In the genomic region with DNA sequence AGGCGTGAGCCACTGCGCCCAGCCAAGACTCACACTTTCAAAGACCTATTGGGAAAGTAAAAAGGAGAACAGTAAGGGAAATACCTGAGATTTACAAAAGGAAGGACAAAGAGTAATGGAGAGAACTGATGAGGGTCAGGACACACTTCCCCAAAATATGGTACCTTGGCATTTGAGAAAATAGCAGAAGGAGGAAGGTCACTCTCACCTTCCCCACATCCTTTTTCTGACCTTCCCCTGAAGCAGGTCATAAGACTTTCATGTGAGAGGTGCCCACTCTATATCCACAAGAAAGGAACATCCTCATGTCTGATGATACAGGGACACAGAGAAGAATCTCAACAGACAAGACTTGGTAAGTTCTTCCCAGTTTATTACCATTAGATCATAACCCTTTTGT, we compare ENCODE assay signal across 28 cellular contexts.
"Had no signal": no experiment of that assay in that cellular context is flagged by ENCODE, and none has a peak within 500 bp of the region (broad histone marks: within the 10 kb centered on the region; RNA-seq: fewer than 3 reads in every experiment).

No MANE protein-coding gene starts in this region.

- H3K4me3 ChIP-seq: colonic mucosa, coronary artery, dorsolateral prefrontal cortex, esophagus muscularis mucosa, esophagus squamous epithelium, gastrocnemius medialis, gastroesophageal sphincter, heart left ventricle had no signal

- FAIRE-seq: colon, endometrium, endothelial cell of umbilical vein, frontal cortex had no signal

- H3K4me3 Mint-ChIP-seq: dendritic cell treated with granulocyte-macrophage colony-stimulating factor and Interleukin-4, amounts not matched to agents 40 ng/mL and 50 ng/mL, for 4 days; effector memory CD8-positive, alpha-beta T cell; endodermal cell had no signal

- H3K27ac ChIP-seq: colonic mucosa, coronary artery, epithelial cell of prostate, esophagus muscularis mucosa, esophagus squamous epithelium, foreskin keratinocyte, gastrocnemius medialis, gastroesophageal sphincter, heart left ventricle had no signal

- DNase-seq: colonic mucosa; cortex of kidney; dermis blood vessel endothelial cell; dorsolateral prefrontal cortex; effector CD4-positive, alpha-beta T cell; effector CD8-positive, alpha-beta T cell; effector memory CD4-positive, alpha-beta T cell; effector memory CD8-positive, alpha-beta T cell; endodermal cell; erythroblast; esophagus squamous epithelium; foreskin fibroblast; foreskin keratinocyte; foreskin melanocyte; gastrocnemius medialis; glutamatergic neuron; head of caudate nucleus; heart left ventricle had no signal

- H3K36me3 ChIP-seq: colonic mucosa, esophagus squamous epithelium, gastrocnemius medialis, gastroesophageal sphincter, heart left ventricle had no signal

- H3K9me3 ChIP-seq: colonic mucosa, esophagus squamous epithelium, gastrocnemius medialis had no signal

- H3K27me3 ChIP-seq: colonic mucosa, dorsolateral prefrontal cortex, esophagus muscularis mucosa, esophagus squamous epithelium, foreskin keratinocyte, gastrocnemius medialis, gastroesophageal sphincter, heart left ventricle had no signal

- H3K4me1 ChIP-seq: colonic mucosa, esophagus muscularis mucosa, foreskin keratinocyte, gastrocnemius medialis, gastroesophageal sphincter, heart left ventricle had no signal

- ATAC-seq: effector memory CD8-positive, alpha-beta T cell; esophagus mucosa; foreskin keratinocyte; gastrocnemius medialis; gastroesophageal sphincter; heart left ventricle had no signal

- H3K27ac Mint-ChIP-seq: dendritic cell treated with granulocyte-macrophage colony-stimulating factor and Interleukin-4, amounts not matched to agents 40 ng/mL and 50 ng/mL, for 4 days; effector memory CD8-positive, alpha-beta T cell; endodermal cell had no signal

- H3K27me3 Mint-ChIP-seq: dendritic cell treated with granulocyte-macrophage colony-stimulating factor and Interleukin-4, amounts not matched to agents 40 ng/mL and 50 ng/mL, for 4 days; effector memory CD8-positive, alpha-beta T cell had no signal
